ENCODE assay signal across 9 cellular contexts in genomic region chr2:96539215-96539920, GRCh38. TPM values are rescaled to one million over a fixed set of nuclear protein-coding genes. Genes with fewer than 3 reads are reported as not detected.
DNase-seq lines count a peak whose midpoint lies in the region; ATAC-seq and TF ChIP-seq lines count a peak whose summit lies in the region.
"Had no signal": no experiment of that assay in that cellular context is flagged by ENCODE, and none has a peak within 500 bp of the region (broad histone marks: within the 10 kb centered on the region; RNA-seq: fewer than 3 reads in every experiment).

No MANE protein-coding gene starts in this region.

- H3K9ac ChIP-seq in iPS-15b (ENCODE audit: low read depth, low read length), result no peak overlapping the region

- H2AFZ ChIP-seq in PC-9, result no peak overlapping the region

- no peaks in the 10 kb centered on the region for H3K27me3 Mint-ChIP-seq in T-helper 2 cell treated with Interferon-gamma antibody and Interleukin-4, amounts not matched to agents 5 μg/mL and 100 μg/mL, for 36 hours (ENCODE audit: low read depth)

- H3F3A ChIP-seq in PC-9 (ENCODE audit: insufficient read depth, low read depth), result peaks cover 18% of the 10 kb centered on the region; the same call in 1 of the 2 replicates

- no TSS peak for BruUV-seq in PC-9 (replicated peaks; lab: Mats Ljungman, UMichigan)

- peaks cover 46% of the 10 kb centered on the region for H3K36me3 Mint-ChIP-seq in T-helper 2 cell treated with Interferon-gamma antibody and Interleukin-4, amounts not matched to agents 5 μg/mL and 100 μg/mL, for 36 hours (ENCODE audit: low read depth)

- no peak overlapping the region for H3K27ac ChIP-seq in PC-9

- peak overlapping the region; percentile 93 for H3K4me3 Mint-ChIP-seq in T-helper 2 cell treated with Interferon-gamma antibody and Interleukin-4, amounts not matched to agents 5 μg/mL and 100 μg/mL, for 36 hours

- CTCF ChIA-PET in PC-9 (lab: Charles Lee), result interaction anchor here (2.4 kb wide), 1 partner anchor 15 kb away, joined by 7 read pairs; no protein-coding TSS in a partner anchor

- no peaks in the 10 kb centered on the region; the same call in 1 of the 2 replicates for H3K79me2 ChIP-seq in PC-9 (ENCODE audit: low read depth)

- peaks cover 57% of the 10 kb centered on the region for H3K4me1 Mint-ChIP-seq in T-helper 2 cell treated with Interferon-gamma antibody and Interleukin-4, amounts not matched to agents 5 μg/mL and 100 μg/mL, for 36 hours (ENCODE audit: low read depth)

- intact Hi-C loops in PC-9 (cut with micrococcal nuclease; ENCODE audit: unreplicated experiment), result no loop called here

- H3K27ac Mint-ChIP-seq in T-helper 2 cell treated with Interferon-gamma antibody and Interleukin-4, amounts not matched to agents 5 μg/mL and 100 μg/mL, for 36 hours, result peak overlapping the region; percentile 95

- H3K4me1 ChIP-seq in PC-9 (replicated peaks; ENCODE audit: insufficient read depth), result peaks cover 25% of the 10 kb centered on the region
- peaks cover 15% of the 10 kb centered on the region for H3K4me1 ChIP-seq in iPS-15b (ENCODE audit: control insufficient read depth, insufficient read depth, low read length)

- no peak for TF ChIP-seq CTCF in PC-9 (conservative IDR thresholded peaks at IDR 0.05)

- POLR2A ChIA-PET in PC-9 (lab: Charles Lee; ENCODE audit: unreplicated experiment), result interaction anchor here (0.6 kb wide), 1 partner anchor 78 kb away, joined by 5 read pairs; no protein-coding TSS in a partner anchor

- peak; percentile 5 for ATAC-seq in stimulated activated naive CD8-positive, alpha-beta T cell treated with anti-CD3 and anti-CD28 coated beads, Interleukin-15, Interleukin-2, amounts not matched to agents 100 U/mL and 50 U/mL, for 24 hours
- no peak for ATAC-seq in GM21825 (IDR thresholded peaks at IDR 0.05; ENCODE audit: unreplicated experiment)

- H3K9me3 Mint-ChIP-seq in T-helper 2 cell treated with Interferon-gamma antibody and Interleukin-4, amounts not matched to agents 5 μg/mL and 100 μg/mL, for 36 hours, result no peaks in the 10 kb centered on the region

- H3K36me3 ChIP-seq in PC-9 (ENCODE audit: low read depth), result no peaks in the 10 kb centered on the region
- no peaks in the 10 kb centered on the region for H3K36me3 ChIP-seq in iPS-15b (ENCODE audit: control insufficient read depth, insufficient read depth, low read length)

- no peaks in the 10 kb centered on the region for H3K9me2 ChIP-seq in PC-9 (ENCODE audit: insufficient read depth)

- H3K9me3 ChIP-seq in PC-9 (ENCODE audit: insufficient read depth, low read depth) (no peaks in the 10 kb centered on the region), iPS-15b (ENCODE audit: control insufficient read depth, insufficient read depth, low read length) (no peaks in the 10 kb centered on the region)

- H3K27me3 ChIP-seq in PC-9 (ENCODE audit: insufficient read depth, low read depth) (no peaks in the 10 kb centered on the region), iPS-15b (ENCODE audit: control insufficient read depth, insufficient read depth, low read length) (peaks cover 47% of the 10 kb centered on the region)

- H3K4me2 ChIP-seq in PC-9, result peak overlapping the region; percentile 39

- no peak for DNase-seq in T-helper 2 cell treated with Interferon-gamma antibody and Interleukin-4, amounts not matched to agents 5 μg/mL and 100 μg/mL, for 36 hours (ENCODE audit: low spot score)
- DNase-seq in T-helper 2 cell (no peak), PC-9 (no peak), NCI-H1417 treated with DMSO at 0.1 percent for 48 hours (lab: John Stamatoyannopoulos, UW) (no peak), islet precursor cell (no peak)
- DNase-seq in stimulated activated naive CD8-positive, alpha-beta T cell treated with anti-CD3 and anti-CD28 coated beads, Interleukin-15, Interleukin-2, amounts not matched to agents 100 U/mL and 50 U/mL, for 24 hours, result peak; percentile 44
- DNase-seq: 8988T had no signal

- H3K4me3 ChIP-seq in PC-9 (no peak overlapping the region), iPS-15b (ENCODE audit: low read depth, low read length) (peak overlapping the region; percentile 66)

- peaks cover 4% of the 10 kb centered on the region; the same call in 1 of the 2 replicates for H4K20me1 ChIP-seq in PC-9 (ENCODE audit: insufficient read depth)

RNA-seq across cellular contexts. Expression of gene ARID5A, which starts 2.8 kb away (rescaled TPM):
- total RNA-seq in PC-9 (2021), result 5.1 and 6.0 TPM in 2 replicates

RNA-seq across cellular contexts. Expression of gene NEURL3, which starts 34.2 kb away (rescaled TPM):
- 0.48 and 0.63 TPM in 2 replicates for total RNA-seq in PC-9 (2021)
